19 cellular contexts compared by ENCODE assay signal in genomic region chr20:3866464-3866863, GRCh38.
"Had no signal": no experiment of that assay in that cellular context is flagged by ENCODE, and none has a peak within 500 bp of the region (broad histone marks: within the 10 kb centered on the region; RNA-seq: fewer than 3 reads in every experiment).

No MANE protein-coding gene starts in this region.

- H3K36me3 Mint-ChIP-seq: natural killer cell treated with Interleukin-12 subunit alpha and Interleukin-12 subunit beta and Interleukin-15 and Interleukin-18, amount 100 ng/mL, for 72 hours had no signal

- H3K4me3 Mint-ChIP-seq: activated B cell treated with CpG ODN at 0.5 μM for 24 hours; activated naive CD8-positive, alpha-beta T cell; brain; central memory CD8-positive, alpha-beta T cell; natural killer cell treated with Interleukin-12 subunit alpha and Interleukin-12 subunit beta and Interleukin-15 and Interleukin-18, amount 100 ng/mL, for 72 hours had no signal

- ATAC-seq: sciatic nerve, upper lobe of right lung had no signal

- H3K27ac ChIP-seq: esophagus squamous epithelium, stomach, testis, upper lobe of right lung had no signal

- DNase-seq: activated B cell treated with CpG ODN at 0.5 μM for 24 hours; activated CD4-positive, alpha-beta T cell treated with anti-CD3 and anti-CD28 coated beads for 48 hours; activated CD8-positive, alpha-beta memory T cell treated with anti-CD3 and anti-CD28 coated beads for 24 hours; cortex of kidney; effector CD4-positive, alpha-beta T cell; esophagus squamous epithelium; hippocampal formation; kidney; mesendoderm; occipital lobe; stomach; T-helper 2 cell; testis; upper lobe of right lung had no signal

- H3K4me3 ChIP-seq: esophagus squamous epithelium, stomach, testis, upper lobe of right lung had no signal

- H3K27ac Mint-ChIP-seq: activated B cell treated with CpG ODN at 0.5 μM for 24 hours; natural killer cell treated with Interleukin-12 subunit alpha and Interleukin-12 subunit beta and Interleukin-15 and Interleukin-18, amount 100 ng/mL, for 72 hours had no signal

- H3K4me1 Mint-ChIP-seq: brain; central memory CD8-positive, alpha-beta T cell had no signal

- H3K27me3 Mint-ChIP-seq: activated B cell treated with CpG ODN at 0.5 μM for 24 hours; activated naive CD8-positive, alpha-beta T cell; brain; central memory CD8-positive, alpha-beta T cell; natural killer cell treated with Interleukin-12 subunit alpha and Interleukin-12 subunit beta and Interleukin-15 and Interleukin-18, amount 100 ng/mL, for 72 hours had no signal

- H3K9me3 ChIP-seq: esophagus squamous epithelium, stomach, testis, upper lobe of right lung had no signal

- H3K27me3 ChIP-seq: esophagus squamous epithelium, stomach, testis, upper lobe of right lung had no signal

- H3K9me3 Mint-ChIP-seq: activated B cell treated with CpG ODN at 0.5 μM for 24 hours; brain; central memory CD8-positive, alpha-beta T cell; natural killer cell treated with Interleukin-12 subunit alpha and Interleukin-12 subunit beta and Interleukin-15 and Interleukin-18, amount 100 ng/mL, for 72 hours had no signal

- H3K4me1 ChIP-seq: stomach, testis, upper lobe of right lung had no signal
